ENCODE assay signal across 30 cellular contexts in genomic region chr4:20672262-20672661, GRCh38.
"Had no signal": no experiment of that assay in that cellular context is flagged by ENCODE, and none has a peak within 500 bp of the region (broad histone marks: within the 10 kb centered on the region; RNA-seq: fewer than 3 reads in every experiment).

No MANE protein-coding gene starts in this region.

- H3K4me3 Mint-ChIP-seq: activated CD4-positive, alpha-beta memory T cell treated with anti-CD3 and anti-CD28 coated beads for 36 hours; activated CD4-positive, alpha-beta T cell treated with anti-CD3 and anti-CD28 coated beads for 36 hours; activated CD4-positive, alpha-beta T cell treated with anti-CD3 and anti-CD28 coated beads, Interleukin-2, amount 10 ng/mL, durations not matched to agents 24 days and 14 days; activated CD8-positive, alpha-beta memory T cell treated with anti-CD3 and anti-CD28 coated beads, Interleukin-2, amount 10 ng/mL, durations not matched to agents 7 days and 5 days; activated CD8-positive, alpha-beta T cell treated with anti-CD3 and anti-CD28 coated beads, Interleukin-2, amount 10 ng/mL, durations not matched to agents 7 days and 5 days; activated naive CD8-positive, alpha-beta T cell; activated T-cell treated with anti-CD3 and anti-CD28 coated beads, Interleukin-2, amount 50 U/mL, for 72 hours; endodermal cell; T-helper 17 cell; T-helper 2 cell treated with Interferon-gamma antibody and Interleukin-4, amounts not matched to agents 5 μg/mL and 100 μg/mL, for 36 hours had no signal

- H3K27me3 ChIP-seq: brain microvascular endothelial cell had no signal

- H3K36me3 Mint-ChIP-seq: activated CD4-positive, alpha-beta memory T cell treated with anti-CD3 and anti-CD28 coated beads for 36 hours; activated CD8-positive, alpha-beta memory T cell treated with anti-CD3 and anti-CD28 coated beads, Interleukin-2, amount 10 ng/mL, durations not matched to agents 7 days and 5 days had no signal

- DNase-seq: activated CD4-positive, alpha-beta memory T cell treated with anti-CD3 and anti-CD28 coated beads for 36 hours; activated CD4-positive, alpha-beta T cell treated with anti-CD3 and anti-CD28 coated beads for 36 hours; activated CD4-positive, alpha-beta T cell treated with anti-CD3 and anti-CD28 coated beads, Interleukin-2, amount 10 ng/mL, durations not matched to agents 24 days and 14 days; activated CD4-positive, CD25-positive, alpha-beta regulatory T cell; activated CD4-positive, CD25-positive, alpha-beta regulatory T cell treated with anti-CD3 and anti-CD28 coated beads, Interleukin-2, amount 50 U/mL, for 72 hours; activated CD8-positive, alpha-beta memory T cell treated with anti-CD3 and anti-CD28 coated beads, Interleukin-2, amount 10 ng/mL, durations not matched to agents 7 days and 5 days; activated CD8-positive, alpha-beta memory T cell treated with anti-CD3 and anti-CD28 coated beads, Interleukin-2, amount 50 U/mL, for 4 hours; activated CD8-positive, alpha-beta T cell treated with anti-CD3 and anti-CD28 coated beads, Interleukin-2, amount 10 ng/mL, durations not matched to agents 7 days and 5 days; activated gamma-delta T cell treated with Interleukin-2 at 50 U/mL for 16 hours; activated naive CD4-positive, alpha-beta T cell treated with anti-CD3 and anti-CD28 coated beads, Interleukin-2, amount 50 U/mL, for 16 hours; activated naive CD4-positive, alpha-beta T cell treated with Interleukin-2 at 50 U/mL for 16 hours; activated T-cell treated with anti-CD3 and anti-CD28 coated beads, Interleukin-2, amount 50 U/mL, for 1 hour; activated T-cell treated with anti-CD3 and anti-CD28 coated beads, Interleukin-2, amount 50 U/mL, for 72 hours; amniotic stem cell; anterior cingulate cortex; brain microvascular endothelial cell; caudate nucleus; cortex of kidney; dermis blood vessel endothelial cell; effector memory CD4-positive, alpha-beta T cell; endodermal cell; foreskin fibroblast; head of caudate nucleus; T-helper 1 cell; T-helper 17 cell; T1000; WERI-Rb-1 had no signal

- H3K27me3 Mint-ChIP-seq: activated CD4-positive, alpha-beta T cell treated with anti-CD3 and anti-CD28 coated beads, Interleukin-2, amount 10 ng/mL, durations not matched to agents 24 days and 14 days had no signal

- ATAC-seq: activated CD4-positive, alpha-beta T cell treated with anti-CD3 and anti-CD28 coated beads for 36 hours; activated CD8-positive, alpha-beta memory T cell treated with anti-CD3 and anti-CD28 coated beads, Interleukin-2, amount 10 ng/mL, durations not matched to agents 7 days and 5 days; activated CD8-positive, alpha-beta T cell treated with anti-CD3 and anti-CD28 coated beads, Interleukin-2, amount 10 ng/mL, durations not matched to agents 7 days and 5 days; activated T-cell treated with anti-CD3 and anti-CD28 coated beads, Interleukin-2, amount 50 U/mL, for 72 hours; esophagus mucosa; T-helper 17 cell had no signal

- H3K27ac Mint-ChIP-seq: activated CD4-positive, alpha-beta memory T cell treated with anti-CD3 and anti-CD28 coated beads for 36 hours; activated CD4-positive, alpha-beta T cell treated with anti-CD3 and anti-CD28 coated beads for 36 hours; activated CD4-positive, alpha-beta T cell treated with anti-CD3 and anti-CD28 coated beads, Interleukin-2, amount 10 ng/mL, durations not matched to agents 24 days and 14 days; activated CD8-positive, alpha-beta memory T cell treated with anti-CD3 and anti-CD28 coated beads, Interleukin-2, amount 10 ng/mL, durations not matched to agents 7 days and 5 days; activated CD8-positive, alpha-beta T cell treated with anti-CD3 and anti-CD28 coated beads, Interleukin-2, amount 10 ng/mL, durations not matched to agents 7 days and 5 days; activated naive CD8-positive, alpha-beta T cell; activated T-cell treated with anti-CD3 and anti-CD28 coated beads, Interleukin-2, amount 50 U/mL, for 72 hours; endodermal cell; T-helper 17 cell; T-helper 2 cell treated with Interferon-gamma antibody and Interleukin-4, amounts not matched to agents 5 μg/mL and 100 μg/mL, for 36 hours had no signal

- H3K9me3 Mint-ChIP-seq: activated CD4-positive, alpha-beta memory T cell treated with anti-CD3 and anti-CD28 coated beads for 36 hours; activated CD4-positive, alpha-beta T cell treated with anti-CD3 and anti-CD28 coated beads, Interleukin-2, amount 10 ng/mL, durations not matched to agents 24 days and 14 days; activated T-cell treated with anti-CD3 and anti-CD28 coated beads, Interleukin-2, amount 50 U/mL, for 72 hours; endodermal cell; T-helper 2 cell treated with Interferon-gamma antibody and Interleukin-4, amounts not matched to agents 5 μg/mL and 100 μg/mL, for 36 hours had no signal

- H3K36me3 ChIP-seq: brain microvascular endothelial cell, WERI-Rb-1 had no signal

- H3K27ac ChIP-seq: brain microvascular endothelial cell, WERI-Rb-1 had no signal

- H3K4me1 Mint-ChIP-seq: activated CD4-positive, alpha-beta T cell treated with anti-CD3 and anti-CD28 coated beads for 36 hours; activated CD4-positive, alpha-beta T cell treated with anti-CD3 and anti-CD28 coated beads, Interleukin-2, amount 10 ng/mL, durations not matched to agents 24 days and 14 days; activated CD8-positive, alpha-beta memory T cell treated with anti-CD3 and anti-CD28 coated beads, Interleukin-2, amount 10 ng/mL, durations not matched to agents 7 days and 5 days; T-helper 17 cell had no signal
